Comparison of ENCODE assay signal across 18 cellular contexts in the genomic region with DNA sequence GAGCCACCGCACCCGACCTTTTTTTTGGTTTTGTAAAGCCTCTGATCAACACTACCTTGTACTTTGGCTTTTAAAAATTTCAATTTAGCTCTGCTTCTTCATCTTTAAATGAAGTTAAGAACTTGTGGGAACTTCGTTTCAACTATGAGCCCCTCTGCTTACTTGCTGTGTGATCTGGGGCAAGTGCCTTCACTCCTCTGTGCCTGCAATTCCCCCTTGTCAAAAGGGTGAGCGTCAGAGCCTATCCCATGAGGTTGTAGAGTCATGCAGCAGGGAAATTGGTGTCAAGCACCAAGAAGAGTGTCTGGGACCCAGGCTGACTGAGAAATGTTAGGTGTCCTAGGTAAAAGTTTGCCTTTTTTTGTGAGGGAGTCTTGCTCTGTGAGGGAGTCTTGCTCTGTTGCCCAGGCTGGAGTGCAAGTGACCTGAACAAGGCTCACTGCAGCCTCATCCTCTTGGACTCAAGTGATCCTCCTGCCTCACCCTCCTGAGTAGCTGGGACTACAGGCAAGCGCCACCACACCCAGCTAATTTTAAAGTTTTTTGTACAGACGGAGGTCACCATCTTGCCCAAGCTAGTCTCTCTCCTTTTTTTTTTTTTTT. TPM values are rescaled to one million over a fixed set of nuclear protein-coding genes. Genes with fewer than 3 reads are reported as not detected.
DNase-seq lines count a peak whose midpoint lies in the region; ATAC-seq and TF ChIP-seq lines count a peak whose summit lies in the region.
"Had no signal": no experiment of that assay in that cellular context is flagged by ENCODE, and none has a peak within 500 bp of the region (broad histone marks: within the 10 kb centered on the region; RNA-seq: fewer than 3 reads in every experiment).

No MANE protein-coding gene starts in this region.

- no peak overlapping the region for H3K4me3 ChIP-seq in stomach
- H3K4me3 ChIP-seq in gastrocnemius medialis: no peak overlapping the region
- H3K4me3 ChIP-seq: testis had no signal

- no peak for TF ChIP-seq CTCF in endothelial cell (IDR thresholded peaks at IDR 0.05; ENCODE audit: unreplicated experiment)
- no peak for TF ChIP-seq CTCF in stomach (IDR thresholded peaks at IDR 0.05)
- TF ChIP-seq CTCF in gastrocnemius medialis (IDR thresholded peaks at IDR 0.05 in 4 of 5, conservative IDR thresholded peaks at IDR 0.05 in 1 of 5): no peak

- H3K27me3 ChIP-seq in stomach (no peaks in the 10 kb centered on the region), gastrocnemius medialis (no peaks in the 10 kb centered on the region)
- H3K27me3 ChIP-seq: testis had no signal

- peaks cover 7 to 9% of the 10 kb centered on the region in 2 donors for H3K36me3 Mint-ChIP-seq in activated T-cell treated with anti-CD3 and anti-CD28 coated beads, Interleukin-2, amount 50 U/mL, for 72 hours (ENCODE audit: insufficient read depth in 2 of 2)
- H3K36me3 Mint-ChIP-seq in T-cell (peaks cover 7% of the 10 kb centered on the region), endothelial cell (ENCODE audit: low read depth, unreplicated experiment) (peaks cover 27% of the 10 kb centered on the region)

- peaks cover 74 to 92% (median 77%) of the 10 kb centered on the region in 4 donors for H3K4me1 ChIP-seq in stomach
- H3K4me1 ChIP-seq in gastrocnemius medialis: peaks cover 17 to 50% of the 10 kb centered on the region in 2 donors

- H3K4me3 Mint-ChIP-seq in activated T-cell treated with anti-CD3 and anti-CD28 coated beads, Interleukin-2, amount 50 U/mL, for 72 hours: peak overlapping the region; percentile 13 to 37
- H3K4me3 Mint-ChIP-seq in T-cell: peak overlapping the region in 1 of 3 donors; percentile 24
- H3K4me3 Mint-ChIP-seq in endothelial cell (ENCODE audit: unreplicated experiment): no peak overlapping the region
- H3K4me3 Mint-ChIP-seq: neural crest cell had no signal

- H3K36me3 ChIP-seq in stomach (peaks cover 6 to 34% (median 18%) of the 10 kb centered on the region in 4 donors), gastrocnemius medialis (peaks cover 0 to 5% of the 10 kb centered on the region in 2 donors)

- H3K27ac Mint-ChIP-seq in activated T-cell treated with anti-CD3 and anti-CD28 coated beads, Interleukin-2, amount 50 U/mL, for 72 hours: peak overlapping the region; percentile 95
- H3K27ac Mint-ChIP-seq in T-cell (peak overlapping the region; percentile 27 to 89), endothelial cell (ENCODE audit: unreplicated experiment) (peak overlapping the region; percentile 52)

- TF ChIP-seq POLR2A in stomach (IDR thresholded peaks at IDR 0.05) (no peak), gastrocnemius medialis (IDR thresholded peaks at IDR 0.05) (no peak)

- intact Hi-C loops in stomach (cut with DNase I; ENCODE audit: low total_unique reads): no loop called here
- intact Hi-C loops in gastrocnemius medialis (cut with DNase I; ENCODE audit: low total_unique reads): no loop called here

- H3K4me1 Mint-ChIP-seq in activated T-cell treated with anti-CD3 and anti-CD28 coated beads, Interleukin-2, amount 50 U/mL, for 72 hours (ENCODE audit: low read depth): peaks cover 65% of the 10 kb centered on the region
- H3K4me1 Mint-ChIP-seq in T-cell: peaks cover 62 to 70% (median 66%) of the 10 kb centered on the region in 3 donors
- H3K4me1 Mint-ChIP-seq in endothelial cell (ENCODE audit: unreplicated experiment): peaks cover 61% of the 10 kb centered on the region

- POLR2A ChIA-PET in T-cell (lab: Charles Lee): interaction anchor here in 1 of 2 donors (0.6 kb wide), 1 partner anchor 24 kb away, joined by 4 read pairs; no protein-coding TSS in a partner anchor

- no peak for DNase-seq in activated T-cell treated with anti-CD3 and anti-CD28 coated beads, Interleukin-2, amount 50 U/mL, for 72 hours
- no peak for DNase-seq in activated T-cell treated with anti-CD3 and anti-CD28 coated beads for 4 hours
- DNase-seq in T-cell: no peak
- DNase-seq in endothelial cell (ENCODE audit: low spot score): no peak
- DNase-seq in stomach: no peak
- no peak for DNase-seq in NCI-H510A treated with DMSO at 0.1 percent for 48 hours (lab: John Stamatoyannopoulos, UW)
- DNase-seq in gastrocnemius medialis: no peak
- DNase-seq: activated naive CD4-positive, alpha-beta T cell treated with Interleukin-2 at 50 U/mL for 16 hours; central memory CD4-positive, alpha-beta T cell; DMS53; IMR-90; left cardiac atrium; NCI-H1105 treated with DMSO at 0.1 percent for 48 hours; NCI-H2227 treated with DMSO at 0.1 percent for 48 hours; SW 1271; testis had no signal

- 72 to 87% (median 84%) methylated on average over 6 of the region's 6 CpGs for WGBS in stomach, 5 donors

- peak overlapping the region; percentile 37 to 97 (median 96) for H3K27ac ChIP-seq in stomach
- peak overlapping the region in 2 of 4 donors; percentile 30 to 73 for H3K27ac ChIP-seq in gastrocnemius medialis

- no peak for ATAC-seq in activated T-cell treated with anti-CD3 and anti-CD28 coated beads, Interleukin-2, amount 50 U/mL, for 72 hours (replicated peaks in 1 of 2)
- ATAC-seq in T-cell (replicated peaks in 1 of 4) (no peak), HG03097 (IDR thresholded peaks at IDR 0.05; ENCODE audit: low FRiP score, unreplicated experiment) (no peak), gastrocnemius medialis (no peak)
- ATAC-seq: left cardiac atrium had no signal

- CTCF ChIA-PET in T-cell (lab: Charles Lee): no interaction called here

- in situ Hi-C loops in gastrocnemius medialis (cut with MboI; ENCODE audit: low sequenced_read_pairs in 4 of 4): no loop called here

- H3K9me3 Mint-ChIP-seq in activated T-cell treated with anti-CD3 and anti-CD28 coated beads, Interleukin-2, amount 50 U/mL, for 72 hours: no peaks in the 10 kb centered on the region
- H3K9me3 Mint-ChIP-seq in T-cell: no peaks in the 10 kb centered on the region
- H3K9me3 Mint-ChIP-seq in endothelial cell (ENCODE audit: unreplicated experiment): no peaks in the 10 kb centered on the region
- H3K9me3 Mint-ChIP-seq: neural crest cell had no signal

- TF ChIP-seq EP300 in stomach (IDR thresholded peaks at IDR 0.05): no peak

- H3K9me3 ChIP-seq in stomach (no peaks in the 10 kb centered on the region), gastrocnemius medialis (no peaks in the 10 kb centered on the region)
- H3K9me3 ChIP-seq: testis had no signal

- H3K27me3 Mint-ChIP-seq in activated T-cell treated with anti-CD3 and anti-CD28 coated beads, Interleukin-2, amount 50 U/mL, for 72 hours (ENCODE audit: low read depth): no peaks in the 10 kb centered on the region
- no peaks in the 10 kb centered on the region for H3K27me3 Mint-ChIP-seq in T-cell
- H3K27me3 Mint-ChIP-seq in endothelial cell (ENCODE audit: unreplicated experiment): peaks cover 11% of the 10 kb centered on the region

RNA-seq across cellular contexts. Expression of gene VASP, which starts 5.7 kb away (rescaled TPM):
- 100 to 1,000 TPM; 120 to 133 TPM for total RNA-seq in activated T-cell treated with anti-CD3 and anti-CD28 coated beads, Interleukin-2, amount 50 U/mL, for 72 hours
- 100 to 1,000 TPM in 3 of 5 donors, 10 to 100 TPM in 2; 77.4 to 113 (median 101) TPM for total RNA-seq in T-cell
- 246 TPM for total RNA-seq in endothelial cell (ENCODE audit: unreplicated experiment)
- 100 to 1,000 TPM in 3 of 5 donors, 10 to 100 TPM in 2; 48.4 to 280 (median 119) TPM for total RNA-seq in stomach
- 100 to 1,000 TPM in 1 of 3 donors, 10 to 100 TPM in 2; 62.8 to 149 (median 76.0) TPM for polyA plus RNA-seq in stomach
- 10 to 100 TPM; 10.2 to 18.2 (median 16.4) TPM for total RNA-seq in gastrocnemius medialis

RNA-seq across cellular contexts. Expression of gene PPM1N, which starts 14.7 kb away (rescaled TPM):
- 1 to 10 TPM; 6.7 to 6.8 TPM for total RNA-seq in activated T-cell treated with anti-CD3 and anti-CD28 coated beads, Interleukin-2, amount 50 U/mL, for 72 hours
- total RNA-seq in T-cell (10 to 100 TPM in 2 of 5 donors, 1 to 10 TPM in 3; 5.6 to 14.6 (median 10.0) TPM), endothelial cell (ENCODE audit: unreplicated experiment) (0.33 TPM), stomach (1 to 10 TPM in 1 of 5 donors, under 1 TPM in 1, not detected in 3; 0.92 to 1.6 TPM), gastrocnemius medialis (under 1 TPM in 1 of 4 donors, not detected in 3; 0.76 TPM)
- polyA plus RNA-seq in stomach: 1 to 10 TPM; 1.9 to 5.2 (median 4.9) TPM
- total RNA-seq: neural crest cell had no signal

RNA-seq across cellular contexts. Expression of gene RTN2, which starts 16.1 kb away (rescaled TPM):
- total RNA-seq in activated T-cell treated with anti-CD3 and anti-CD28 coated beads, Interleukin-2, amount 50 U/mL, for 72 hours: 1 to 10 TPM; 4.1 to 4.9 TPM
- total RNA-seq in T-cell (1 to 10 TPM; 1.7 to 2.5 (median 2.2) TPM), endothelial cell (ENCODE audit: unreplicated experiment) (25.3 TPM), stomach (10 to 100 TPM in 2 of 5 donors, 1 to 10 TPM in 2, not detected in 1; 2.0 to 37.3 (median 10.6) TPM), gastrocnemius medialis (100 to 1,000 TPM in 2 of 4 donors, 10 to 100 TPM in 2; 51.8 to 140 (median 101) TPM)
- 1 to 10 TPM; 4.7 to 9.3 (median 7.9) TPM for polyA plus RNA-seq in stomach

RNA-seq across cellular contexts. Expression of gene FOSB, which starts 45.2 kb away (rescaled TPM):
- 10 to 100 TPM; 20.3 to 24.6 TPM for total RNA-seq in activated T-cell treated with anti-CD3 and anti-CD28 coated beads, Interleukin-2, amount 50 U/mL, for 72 hours
- total RNA-seq in T-cell: 1,000 to 10,000 TPM in 1 of 5 donors, 100 to 1,000 TPM in 1, 10 to 100 TPM in 1, 1 to 10 TPM in 2; 6.7 to 1,173 (median 10.4) TPM
- total RNA-seq in endothelial cell (ENCODE audit: unreplicated experiment): 64.2 TPM
- total RNA-seq in stomach: 10 to 100 TPM in 2 of 5 donors, 1 to 10 TPM in 3; 1.2 to 76.8 (median 5.5) TPM
- 10 to 100 TPM in 2 of 3 donors, 1 to 10 TPM in 1; 6.9 to 20.9 (median 11.1) TPM for polyA plus RNA-seq in stomach
- 1 to 10 TPM in 2 of 4 donors, under 1 TPM in 1, not detected in 1; 0.17 to 1.8 (median 1.6) TPM for total RNA-seq in gastrocnemius medialis
